1 cellular context compared by ENCODE assay signal in genomic region chrX:25019707-25020390, GRCh38.
TF ChIP-seq lines count a peak whose summit lies in the region.

No MANE protein-coding gene starts in this region.

TF ChIP-seq in HEK293, 187 proteins besides CTCF, POLR2A, EP300 and RAD21 (continued from another document):
- TF ChIP-seq ZNF433 (tag by site-specific recombination; IDR thresholded peaks at IDR 0.05; ENCODE audit: low read depth) (no peak), TRIM28 (IDR thresholded peaks at IDR 0.05; ENCODE audit: borderline replicate concordance, low read length) (peak; percentile 23; the same call in 1 of the 2 replicates), ZNF274 (IDR thresholded peaks at IDR 0.05; ENCODE audit: low read length) (no peak), ZNF274 (tag by site-specific recombination; IDR thresholded peaks at IDR 0.05; ENCODE audit: borderline replicate concordance) (no peak), ZNF707 (tag by site-specific recombination; IDR thresholded peaks at IDR 0.05) (no peak), GLIS1 (tag by site-specific recombination; IDR thresholded peaks at IDR 0.05) (peak; percentile 25; the same call in 1 of the 2 replicates), ZXDB (tag by site-specific recombination; IDR thresholded peaks at IDR 0.05) (no peak), ZNF175 (tag by site-specific recombination; IDR thresholded peaks at IDR 0.05) (no peak), ZSCAN23 (tag by site-specific recombination; IDR thresholded peaks at IDR 0.05) (no peak)
